Comparison of ENCODE assay signal across 11 cellular contexts in genomic region chr1:38964140-38964548, GRCh38. TPM values are rescaled to one million over a fixed set of nuclear protein-coding genes. Genes with fewer than 3 reads are reported as not detected.
DNase-seq lines count a peak whose midpoint lies in the region; ATAC-seq and TF ChIP-seq lines count a peak whose summit lies in the region.
"Had no signal": no experiment of that assay in that cellular context is flagged by ENCODE, and none has a peak within 500 bp of the region (broad histone marks: within the 10 kb centered on the region; RNA-seq: fewer than 3 reads in every experiment).

No MANE protein-coding gene starts in this region.

- H3K4me3 Mint-ChIP-seq in CD4-positive, alpha-beta T cell, result no peak overlapping the region

- H3K9me3 ChIP-seq in CD4-positive, alpha-beta T cell (ENCODE audit: control insufficient read depth, low read length), result no peaks in the 10 kb centered on the region

- TF ChIP-seq CTCF in CD4-positive, alpha-beta T cell (IDR thresholded peaks at IDR 0.05), result no peak
- peak; percentile 59 for TF ChIP-seq CTCF in GM12872 (IDR thresholded peaks at IDR 0.05; ENCODE audit: insufficient read depth, low read depth, low read length)

- H3K27ac ChIP-seq in CD4-positive, alpha-beta T cell (ENCODE audit: low read depth, low read length), result no peak overlapping the region
- H3K27ac ChIP-seq: epithelial cell of prostate had no signal

- peak; percentile 62 for ATAC-seq in CD4-positive, alpha-beta T cell (ENCODE audit: poor library complexity)
- ATAC-seq in HG03095 (IDR thresholded peaks at IDR 0.05; ENCODE audit: unreplicated experiment) (no peak), HG03571 (IDR thresholded peaks at IDR 0.05; ENCODE audit: unreplicated experiment) (no peak)
- ATAC-seq: left ventricle myocardium superior had no signal

- H3K27me3 ChIP-seq in CD4-positive, alpha-beta T cell (ENCODE audit: control insufficient read depth, insufficient read depth, low read length), result no peaks in the 10 kb centered on the region

- H3K4me1 Mint-ChIP-seq in CD4-positive, alpha-beta T cell (ENCODE audit: low read depth), result peaks cover 11% of the 10 kb centered on the region

- DNase-seq in CD4-positive, alpha-beta T cell, result peak in 1 of 10 experiments; percentile 1
- DNase-seq in SK-MEL-5 (ENCODE audit: low read depth, low spot score) (peak; percentile 21), globus pallidus (ENCODE audit: low spot score) (peak; percentile 31), foreskin melanocyte (no peak), NCI-H1436 treated with DMSO at 0.1 percent for 48 hours (lab: John Stamatoyannopoulos, UW) (no peak)
- DNase-seq: left ventricle myocardium superior had no signal

- H3K27ac Mint-ChIP-seq in CD4-positive, alpha-beta T cell, result no peak overlapping the region

- CTCF ChIA-PET in CD4-positive, alpha-beta T cell (lab: Charles Lee), result interaction anchor here (1.1 to 1.6 kb wide), 3 partner anchors 14 to 107 kb away, joined by 3 to 10 read pairs (median 8); no protein-coding TSS in a partner anchor

- H3K9me3 Mint-ChIP-seq in CD4-positive, alpha-beta T cell, result no peaks in the 10 kb centered on the region

- POLR2A ChIA-PET in CD4-positive, alpha-beta T cell (lab: Charles Lee), result no interaction called here

- no peaks in the 10 kb centered on the region for H3K27me3 Mint-ChIP-seq in CD4-positive, alpha-beta T cell

- intact Hi-C loops in CD4-positive, alpha-beta T cell (cut with DNase I, micrococcal nuclease), result no loop called here

- in situ Hi-C loops in SK-MEL-5 (cut with HindIII; ENCODE audit: low pct_unique_long_range_greater_than_20kb, low sequenced_read_pairs), result no loop called here

- H3K36me3 Mint-ChIP-seq in CD4-positive, alpha-beta T cell (ENCODE audit: low read depth), result no peaks in the 10 kb centered on the region

RNA-seq across cellular contexts. Expression of gene RHBDL2, which starts 22.5 kb away (rescaled TPM):
- not detected for total RNA-seq in CD4-positive, alpha-beta T cell
- total RNA-seq in SK-MEL-5 (2014; rRNA removed; shearing (Covaris generic)), result not detected in 2 replicates
- 0.06 TPM in 1 of 2 replicates, not detected in the other for polyA plus RNA-seq in SK-MEL-5 (2015; cell fraction: cytosol; rRNA removed)
- polyA plus RNA-seq in SK-MEL-5 (2015; cell fraction: nucleus; rRNA removed), result not detected in 2 replicates
- total RNA-seq: left ventricle myocardium superior; T-helper 1 cell treated with Interleukin-12 subunit alpha and Interleukin-12 subunit beta and Interleukin-4 antibody, amounts not matched to agents 30 ng/mL and 1 ng/mL, for 36 hours had no signal

RNA-seq across cellular contexts. Expression of gene AKIRIN1, which starts 26.9 kb away (rescaled TPM):
- total RNA-seq in CD4-positive, alpha-beta T cell, result 100 to 1,000 TPM; 108 to 112 TPM
- total RNA-seq in SK-MEL-5 (2014; rRNA removed; shearing (Covaris generic)), result 88.1 and 93.9 TPM in 2 replicates
- polyA plus RNA-seq in SK-MEL-5 (2015; cell fraction: cytosol; rRNA removed), result 103 and 128 TPM in 2 replicates
- polyA plus RNA-seq in SK-MEL-5 (2015; cell fraction: nucleus; rRNA removed), result 41.3 and 43.5 TPM in 2 replicates

Comparison
In these comparisons a context has a peak if more than half of its experiments do, and no peak if none do; other contexts are left out.
1. DNase-seq: peak in SK-MEL-5 (single experiment) and globus pallidus (single experiment); none in foreskin melanocyte (single experiment) and NCI-H1436 treated with DMSO at 0.1 percent for 48 hours (single experiment).